Comparison of ENCODE assay signal across 8 cellular contexts in genomic region chr7:31633894-31634494, GRCh38. TPM values are rescaled to one million over a fixed set of nuclear protein-coding genes. Genes with fewer than 3 reads are reported as not detected.
DNase-seq lines count a peak whose midpoint lies in the region; ATAC-seq and TF ChIP-seq lines count a peak whose summit lies in the region.

No MANE protein-coding gene starts in this region.

- H3K4me3 ChIP-seq in NB4 (ENCODE audit: low read depth, low read length) (no peak overlapping the region), foreskin fibroblast (ENCODE audit: low read depth in 1 of 2, low read length in 2 of 2) (no peak overlapping the region)

- peak; percentile 22 for DNase-seq in GM10248 (ENCODE audit: extremely low spot score)
- DNase-seq in NB4 (ENCODE audit: low read depth), result peak; percentile 68
- DNase-seq in SK-N-DZ (ENCODE audit: low spot score), result peak; percentile 40
- peak; percentile 1 to 10 for DNase-seq in foreskin fibroblast
- DNase-seq in pons (ENCODE audit: low spot score), result peak; percentile 76
- DNase-seq in activated T-cell treated with anti-CD3 and anti-CD28 coated beads, Interleukin-2, amount 50 U/mL, for 1 hour, result no peak

- ATAC-seq in GM18519 (IDR thresholded peaks at IDR 0.05; ENCODE audit: low FRiP score, unreplicated experiment) (no peak), HG03135 (IDR thresholded peaks at IDR 0.05; ENCODE audit: unreplicated experiment) (no peak)

- POLR2A ChIA-PET in GM10248 (lab: Yijun Ruan, JAX), result no interaction called here

- TF ChIP-seq CTCF in GM10248 (IDR thresholded peaks at IDR 0.05; ENCODE audit: control extremely low read depth, extremely low read depth, low read depth, missing control alignments) (peak; percentile 43), NB4 (IDR thresholded peaks at IDR 0.05; ENCODE audit: low read depth, low read length) (peak; percentile 65), foreskin fibroblast (IDR thresholded peaks at IDR 0.05; ENCODE audit: low read depth, low read length) (peak; percentile 48)

- CTCF ChIA-PET in GM10248 (lab: Yijun Ruan, JAX), result interaction anchor here (0.9 to 4.0 kb wide), 11 partner anchors 9 to 500 kb away, joined by 3 to 23 read pairs (median 3); no protein-coding TSS in a partner anchor

- TF ChIP-seq POLR2A in NB4 (IDR thresholded peaks at IDR 0.05; ENCODE audit: extremely low read depth, insufficient read length), result no peak

RNA-seq across cellular contexts. Expression of gene PPP1R17, which starts 53.0 kb away (rescaled TPM):
- polyA plus RNA-seq in SK-N-DZ (2014; cell fraction: cytosol; rRNA removed), result 4.3 and 6.8 TPM in 2 replicates
- 2.3 and 4.2 TPM in 2 replicates for polyA plus RNA-seq in SK-N-DZ (2014; cell fraction: nucleus; rRNA removed)
